Comparison of ENCODE assay signal across 8 cellular contexts in genomic region chr6:144064402-144064830, GRCh38. TPM values are rescaled to one million over a fixed set of nuclear protein-coding genes. Genes with fewer than 3 reads are reported as not detected.
A peak's percentile ranks its signal among the peaks of the same experiment; 100 is the strongest.
DNase-seq lines count a peak whose midpoint lies in the region; ATAC-seq, FAIRE-seq and TF ChIP-seq lines count a peak whose summit lies in the region.

No MANE protein-coding gene starts in this region.

- ATAC-seq in GM18502 (IDR thresholded peaks at IDR 0.05; ENCODE audit: poor library complexity, unreplicated experiment) (peak; percentile 26), HG02884 (IDR thresholded peaks at IDR 0.05; ENCODE audit: unreplicated experiment) (peak; percentile 19)

- H3K27ac ChIP-seq in hepatocyte (peak overlapping the region; percentile 22), small intestine (ENCODE audit: low read depth in 1 of 2, low read length in 1 of 2) (peak overlapping the region; percentile 96 to 98)

- FAIRE-seq in small intestine (lab: Jason Lieb, UNC) = no peak

- H4K20me1 ChIP-seq in hepatocyte (ENCODE audit: insufficient read depth, poor library complexity, severe bottlenecking) = no peaks in the 10 kb centered on the region

- peak overlapping the region; percentile 84 for H3K4me3 Mint-ChIP-seq in activated naive CD4-positive, alpha-beta T cell treated with anti-CD3 and anti-CD28 coated beads, Interleukin-2, amount 50 U/mL, for 24 hours

- H3K36me3 Mint-ChIP-seq in activated naive CD4-positive, alpha-beta T cell treated with anti-CD3 and anti-CD28 coated beads, Interleukin-2, amount 50 U/mL, for 24 hours = no peaks in the 10 kb centered on the region

- H3K4me3 ChIP-seq in hepatocyte (peak overlapping the region; percentile 57), small intestine (ENCODE audit: low read depth in 1 of 2, low read length in 2 of 2) (peak overlapping the region; percentile 86 to 96)

- H3K36me3 ChIP-seq in hepatocyte (replicated peaks; ENCODE audit: insufficient read depth, low read depth) = no peaks in the 10 kb centered on the region
- H3K36me3 ChIP-seq in small intestine (ENCODE audit: control insufficient read depth in 2 of 2, insufficient read depth in 2 of 2, low read length in 2 of 2) = no peaks in the 10 kb centered on the region

- H3K9me3 Mint-ChIP-seq in activated naive CD4-positive, alpha-beta T cell treated with anti-CD3 and anti-CD28 coated beads, Interleukin-2, amount 50 U/mL, for 24 hours = no peaks in the 10 kb centered on the region

- peak overlapping the region; percentile 85 for H2AFZ ChIP-seq in hepatocyte

- H3K9me3 ChIP-seq in hepatocyte (ENCODE audit: low read depth) (no peaks in the 10 kb centered on the region), small intestine (ENCODE audit: control insufficient read depth, low read depth) (no peaks in the 10 kb centered on the region)

- DNase-seq in RKO (ENCODE audit: low spot score) (peak; percentile 5), hepatocyte (ENCODE audit: low spot score) (peak; percentile 57), small intestine (peak; percentile 55), cerebellar nuclear complex (lab: John Stamatoyannopoulos, UW) (no peak), hippocampal formation (lab: John Stamatoyannopoulos, UW) (no peak)

- 2% methylated on average over 18 of the region's 44 CpGs for WGBS in hepatocyte (ENCODE audit: low lambda C conversion rate, missing lambda C conversion rate)
- WGBS in small intestine, 3 donors = 0% methylated on average over 30 to 44 of the region's 44 CpGs

- H3K27me3 ChIP-seq in hepatocyte (peaks cover 59% of the 10 kb centered on the region), small intestine (ENCODE audit: control insufficient read depth in 2 of 2, insufficient read depth in 2 of 2, low read length in 2 of 2) (no peaks in the 10 kb centered on the region)

- H3K9me2 ChIP-seq in hepatocyte (replicated peaks; ENCODE audit: insufficient read depth) = no peaks in the 10 kb centered on the region

- H3K4me2 ChIP-seq in hepatocyte = peak overlapping the region; percentile 99

- H3K79me2 ChIP-seq in hepatocyte = no peaks in the 10 kb centered on the region

- H3K27ac Mint-ChIP-seq in activated naive CD4-positive, alpha-beta T cell treated with anti-CD3 and anti-CD28 coated beads, Interleukin-2, amount 50 U/mL, for 24 hours = peak overlapping the region; percentile 86

- H3K4me1 ChIP-seq in hepatocyte (ENCODE audit: insufficient read depth) (peaks cover 11% of the 10 kb centered on the region), small intestine (ENCODE audit: control insufficient read depth in 2 of 2, insufficient read depth in 1 of 2, low read depth in 1 of 2, low read length in 1 of 2) (no peaks in the 10 kb centered on the region)

- peaks cover 39% of the 10 kb centered on the region for H3K4me1 Mint-ChIP-seq in activated naive CD4-positive, alpha-beta T cell treated with anti-CD3 and anti-CD28 coated beads, Interleukin-2, amount 50 U/mL, for 24 hours

- no peak for TF ChIP-seq CTCF in hepatocyte (IDR thresholded peaks at IDR 0.05; ENCODE audit: poor library complexity)

- no peaks in the 10 kb centered on the region for H3K27me3 Mint-ChIP-seq in activated naive CD4-positive, alpha-beta T cell treated with anti-CD3 and anti-CD28 coated beads, Interleukin-2, amount 50 U/mL, for 24 hours

RNA-seq across cellular contexts. Expression of gene SF3B5, which starts 31.0 kb away (rescaled TPM):
- total RNA-seq in hepatocyte = 147 and 182 TPM in 2 replicates
- polyA plus RNA-seq in hepatocyte = 155 and 179 TPM in 2 replicates
- polyA plus RNA-seq in small intestine = 100 to 1,000 TPM; 212 to 363 (median 281) TPM

RNA-seq across cellular contexts. Expression of gene PLAGL1, which starts 56.4 kb away (rescaled TPM):
- total RNA-seq in hepatocyte = 38.9 and 48.6 TPM in 2 replicates
- polyA plus RNA-seq in hepatocyte (88.9 and 96.1 TPM in 2 replicates), small intestine (1 to 10 TPM; 2.7 to 9.0 (median 2.9) TPM)

Comparison
In these comparisons a context has a peak if more than half of its experiments do, and no peak if none do; other contexts are left out.
1. DNase-seq: peak in RKO (single experiment), hepatocyte (single experiment) and small intestine (single experiment); none in cerebellar nuclear complex (0 of 2) and hippocampal formation (0 of 2).